Comparison of ENCODE assay signal across 8 cellular contexts in the genomic region with DNA sequence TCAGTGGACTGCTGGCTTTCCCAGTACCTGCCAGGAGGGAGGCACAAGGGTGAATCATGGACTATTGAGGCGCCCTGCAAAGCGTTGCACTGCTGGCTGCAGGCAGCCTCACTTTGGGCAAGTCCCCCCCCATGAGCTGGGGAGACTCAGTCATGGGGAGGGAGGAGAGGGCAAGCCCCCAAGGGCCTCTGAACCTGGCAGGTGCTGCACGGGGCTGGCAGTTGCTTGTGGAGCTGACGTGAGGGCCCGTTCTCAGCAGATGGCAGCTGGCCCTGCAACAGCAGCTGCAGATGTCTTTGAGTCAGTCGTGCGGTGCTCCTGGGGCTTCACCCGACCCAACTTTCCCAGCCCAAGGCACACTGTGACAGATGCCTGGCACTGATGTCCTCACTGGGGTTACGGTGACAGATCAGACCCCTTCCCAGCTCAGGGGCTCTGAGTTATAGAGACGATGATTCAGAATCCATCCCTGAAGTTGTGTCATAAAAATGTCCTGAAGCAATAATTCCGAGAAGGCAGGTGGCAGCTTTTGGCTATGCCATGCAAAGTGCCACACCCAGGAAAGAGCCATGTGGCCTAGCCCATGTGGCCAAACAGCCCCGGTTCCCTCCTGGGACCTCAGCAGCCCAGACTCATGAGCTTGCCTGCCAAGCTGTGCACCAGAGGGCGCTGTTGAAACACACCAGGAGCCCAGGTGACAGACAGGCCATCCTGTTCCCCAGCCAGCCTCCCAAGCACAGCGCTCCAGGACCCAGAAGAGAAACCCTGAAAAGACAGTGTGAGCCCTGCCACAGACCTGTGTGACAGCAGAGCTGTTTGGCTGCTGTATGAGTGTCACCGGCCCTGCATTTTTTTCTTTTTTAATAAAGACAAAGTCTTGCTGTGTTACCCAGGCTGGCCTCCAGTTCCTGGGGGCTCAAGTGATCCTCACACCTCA. TPM values are rescaled to one million over a fixed set of nuclear protein-coding genes. Genes with fewer than 3 reads are reported as not detected.
DNase-seq lines count a peak whose midpoint lies in the region; ATAC-seq, FAIRE-seq and TF ChIP-seq lines count a peak whose summit lies in the region.

No MANE protein-coding gene starts in this region.

- H3K4me1 ChIP-seq in heart right ventricle, result peaks cover 0 to 13% (median 11%) of the 10 kb centered on the region in 9 donors
- H3K4me1 ChIP-seq in vagina, result peaks cover 5% of the 10 kb centered on the region

- TF ChIP-seq POLR2A in H54 (IDR thresholded peaks at IDR 0.05; ENCODE audit: low read depth, low read length), result no peak
- TF ChIP-seq POLR2A in vagina (IDR thresholded peaks at IDR 0.05), result no peak

- peaks cover 3% of the 10 kb centered on the region for H3K4me1 Mint-ChIP-seq in activated naive CD8-positive, alpha-beta T cell treated with anti-CD3 and anti-CD28 coated beads, Interleukin-2, amount 50 U/mL, for 24 hours

- H3K27ac Mint-ChIP-seq in activated naive CD8-positive, alpha-beta T cell treated with anti-CD3 and anti-CD28 coated beads, Interleukin-2, amount 50 U/mL, for 24 hours, result peak overlapping the region; percentile 76

- ATAC-seq in activated naive CD8-positive, alpha-beta T cell treated with anti-CD3 and anti-CD28 coated beads, Interleukin-2, amount 50 U/mL, for 24 hours, result peak; percentile 94
- ATAC-seq in heart right ventricle, result peak; percentile 92 to 97 (median 94)

- no peaks in the 10 kb centered on the region for H3K9me3 ChIP-seq in heart right ventricle
- H3K9me3 ChIP-seq in vagina, result no peaks in the 10 kb centered on the region

- peaks cover 57% of the 10 kb centered on the region for H3K36me3 Mint-ChIP-seq in activated naive CD8-positive, alpha-beta T cell treated with anti-CD3 and anti-CD28 coated beads, Interleukin-2, amount 50 U/mL, for 24 hours (ENCODE audit: low read depth)

- peak overlapping the region in 5 of 10 donors; percentile 10 to 53 (median 47) for H3K27ac ChIP-seq in heart right ventricle
- peak overlapping the region; percentile 68 for H3K27ac ChIP-seq in vagina

- intact Hi-C loops in heart right ventricle (cut with DNase I), result loop anchor here (1.0 to 10.0 kb wide), 11 partner anchors 52 to 172 kb away; a partner anchor contains a TSS
- intact Hi-C loops in vagina (cut with DNase I), result loop anchor here (5.0 to 10.0 kb wide), 3 partner anchors 97 to 409 kb away; no protein-coding TSS in a partner anchor

- H3K27me3 ChIP-seq in heart right ventricle, result no peaks in the 10 kb centered on the region
- no peaks in the 10 kb centered on the region for H3K27me3 ChIP-seq in vagina

- H3K4me3 Mint-ChIP-seq in activated naive CD8-positive, alpha-beta T cell treated with anti-CD3 and anti-CD28 coated beads, Interleukin-2, amount 50 U/mL, for 24 hours, result no peak overlapping the region

- FAIRE-seq in H54 (lab: Jason Lieb, UNC), result peak; percentile 68

- H3K9me3 Mint-ChIP-seq in activated naive CD8-positive, alpha-beta T cell treated with anti-CD3 and anti-CD28 coated beads, Interleukin-2, amount 50 U/mL, for 24 hours, result no peaks in the 10 kb centered on the region

- H3K36me3 ChIP-seq in heart right ventricle (peaks cover 0 to 100% (median 52%) of the 10 kb centered on the region in 9 donors), vagina (peaks cover 0 to 83% of the 10 kb centered on the region in 2 donors)

- TF ChIP-seq CTCF in heart right ventricle (IDR thresholded peaks at IDR 0.05) (peak; percentile 63 to 95 (median 89)), vagina (IDR thresholded peaks at IDR 0.05) (peak; percentile 87 to 94 (median 87))

- H3K4me3 ChIP-seq in heart right ventricle, result no peak overlapping the region
- no peak overlapping the region for H3K4me3 ChIP-seq in vagina

- DNase-seq in ELF-1 (ENCODE audit: low read depth, low spot score) (peak; percentile 92), H54 (ENCODE audit: insufficient read length, low spot score) (peak; percentile 95), NCI-H1105 treated with DMSO at 0.1 percent for 48 hours (lab: John Stamatoyannopoulos, UW) (peak; percentile 55), SW 1271 (lab: John Stamatoyannopoulos, UW) (peak; percentile 31 to 73), heart right ventricle (peak; percentile 91 to 92), retina (peak; percentile 77), vagina (ENCODE audit: extremely low spot score in 2 of 2) (no peak)
- peak; percentile 88 for DNase-seq in activated naive CD8-positive, alpha-beta T cell treated with anti-CD3 and anti-CD28 coated beads, Interleukin-2, amount 50 U/mL, for 24 hours

- WGBS in heart right ventricle, 2 donors, result 53 to 54% methylated on average over 15 of the region's 15 CpGs

- no peaks in the 10 kb centered on the region for H3K27me3 Mint-ChIP-seq in activated naive CD8-positive, alpha-beta T cell treated with anti-CD3 and anti-CD28 coated beads, Interleukin-2, amount 50 U/mL, for 24 hours

RNA-seq across cellular contexts. Expression of a gene that starts 53.6 kb away (rescaled TPM):
- total RNA-seq in heart right ventricle, result 10 to 100 TPM in 8 of 10 donors, 1 to 10 TPM in 2; 4.5 to 76.1 (median 16.4) TPM
- polyA plus RNA-seq in heart right ventricle, result 10 to 100 TPM in 1 of 2 donors, 1 to 10 TPM in 1; 7.4 to 24.1 TPM
- 135 TPM for total RNA-seq in vagina

Comparison
In these comparisons a context has a peak if more than half of its experiments do, and no peak if none do; other contexts are left out.
1. DNase-seq: peak in ELF-1 (single experiment), H54 (single experiment), NCI-H1105 treated with DMSO at 0.1 percent for 48 hours (single experiment), SW 1271 (2 of 2), activated naive CD8-positive, alpha-beta T cell treated with anti-CD3 and anti-CD28 coated beads, Interleukin-2, amount 50 U/mL, for 24 hours (single experiment), heart right ventricle (2 of 2) and retina (single experiment); none in vagina (0 of 2).